Comparison of ENCODE assay signal across 1 cellular context in genomic region chr20:23087587-23088275, GRCh38.
TF ChIP-seq lines count a peak whose summit lies in the region.

No MANE protein-coding gene starts in this region.

TF ChIP-seq in GM23338, 12 proteins besides CTCF, POLR2A, EP300 and RAD21 (continued from another document):
- TF ChIP-seq, protein P1, sequence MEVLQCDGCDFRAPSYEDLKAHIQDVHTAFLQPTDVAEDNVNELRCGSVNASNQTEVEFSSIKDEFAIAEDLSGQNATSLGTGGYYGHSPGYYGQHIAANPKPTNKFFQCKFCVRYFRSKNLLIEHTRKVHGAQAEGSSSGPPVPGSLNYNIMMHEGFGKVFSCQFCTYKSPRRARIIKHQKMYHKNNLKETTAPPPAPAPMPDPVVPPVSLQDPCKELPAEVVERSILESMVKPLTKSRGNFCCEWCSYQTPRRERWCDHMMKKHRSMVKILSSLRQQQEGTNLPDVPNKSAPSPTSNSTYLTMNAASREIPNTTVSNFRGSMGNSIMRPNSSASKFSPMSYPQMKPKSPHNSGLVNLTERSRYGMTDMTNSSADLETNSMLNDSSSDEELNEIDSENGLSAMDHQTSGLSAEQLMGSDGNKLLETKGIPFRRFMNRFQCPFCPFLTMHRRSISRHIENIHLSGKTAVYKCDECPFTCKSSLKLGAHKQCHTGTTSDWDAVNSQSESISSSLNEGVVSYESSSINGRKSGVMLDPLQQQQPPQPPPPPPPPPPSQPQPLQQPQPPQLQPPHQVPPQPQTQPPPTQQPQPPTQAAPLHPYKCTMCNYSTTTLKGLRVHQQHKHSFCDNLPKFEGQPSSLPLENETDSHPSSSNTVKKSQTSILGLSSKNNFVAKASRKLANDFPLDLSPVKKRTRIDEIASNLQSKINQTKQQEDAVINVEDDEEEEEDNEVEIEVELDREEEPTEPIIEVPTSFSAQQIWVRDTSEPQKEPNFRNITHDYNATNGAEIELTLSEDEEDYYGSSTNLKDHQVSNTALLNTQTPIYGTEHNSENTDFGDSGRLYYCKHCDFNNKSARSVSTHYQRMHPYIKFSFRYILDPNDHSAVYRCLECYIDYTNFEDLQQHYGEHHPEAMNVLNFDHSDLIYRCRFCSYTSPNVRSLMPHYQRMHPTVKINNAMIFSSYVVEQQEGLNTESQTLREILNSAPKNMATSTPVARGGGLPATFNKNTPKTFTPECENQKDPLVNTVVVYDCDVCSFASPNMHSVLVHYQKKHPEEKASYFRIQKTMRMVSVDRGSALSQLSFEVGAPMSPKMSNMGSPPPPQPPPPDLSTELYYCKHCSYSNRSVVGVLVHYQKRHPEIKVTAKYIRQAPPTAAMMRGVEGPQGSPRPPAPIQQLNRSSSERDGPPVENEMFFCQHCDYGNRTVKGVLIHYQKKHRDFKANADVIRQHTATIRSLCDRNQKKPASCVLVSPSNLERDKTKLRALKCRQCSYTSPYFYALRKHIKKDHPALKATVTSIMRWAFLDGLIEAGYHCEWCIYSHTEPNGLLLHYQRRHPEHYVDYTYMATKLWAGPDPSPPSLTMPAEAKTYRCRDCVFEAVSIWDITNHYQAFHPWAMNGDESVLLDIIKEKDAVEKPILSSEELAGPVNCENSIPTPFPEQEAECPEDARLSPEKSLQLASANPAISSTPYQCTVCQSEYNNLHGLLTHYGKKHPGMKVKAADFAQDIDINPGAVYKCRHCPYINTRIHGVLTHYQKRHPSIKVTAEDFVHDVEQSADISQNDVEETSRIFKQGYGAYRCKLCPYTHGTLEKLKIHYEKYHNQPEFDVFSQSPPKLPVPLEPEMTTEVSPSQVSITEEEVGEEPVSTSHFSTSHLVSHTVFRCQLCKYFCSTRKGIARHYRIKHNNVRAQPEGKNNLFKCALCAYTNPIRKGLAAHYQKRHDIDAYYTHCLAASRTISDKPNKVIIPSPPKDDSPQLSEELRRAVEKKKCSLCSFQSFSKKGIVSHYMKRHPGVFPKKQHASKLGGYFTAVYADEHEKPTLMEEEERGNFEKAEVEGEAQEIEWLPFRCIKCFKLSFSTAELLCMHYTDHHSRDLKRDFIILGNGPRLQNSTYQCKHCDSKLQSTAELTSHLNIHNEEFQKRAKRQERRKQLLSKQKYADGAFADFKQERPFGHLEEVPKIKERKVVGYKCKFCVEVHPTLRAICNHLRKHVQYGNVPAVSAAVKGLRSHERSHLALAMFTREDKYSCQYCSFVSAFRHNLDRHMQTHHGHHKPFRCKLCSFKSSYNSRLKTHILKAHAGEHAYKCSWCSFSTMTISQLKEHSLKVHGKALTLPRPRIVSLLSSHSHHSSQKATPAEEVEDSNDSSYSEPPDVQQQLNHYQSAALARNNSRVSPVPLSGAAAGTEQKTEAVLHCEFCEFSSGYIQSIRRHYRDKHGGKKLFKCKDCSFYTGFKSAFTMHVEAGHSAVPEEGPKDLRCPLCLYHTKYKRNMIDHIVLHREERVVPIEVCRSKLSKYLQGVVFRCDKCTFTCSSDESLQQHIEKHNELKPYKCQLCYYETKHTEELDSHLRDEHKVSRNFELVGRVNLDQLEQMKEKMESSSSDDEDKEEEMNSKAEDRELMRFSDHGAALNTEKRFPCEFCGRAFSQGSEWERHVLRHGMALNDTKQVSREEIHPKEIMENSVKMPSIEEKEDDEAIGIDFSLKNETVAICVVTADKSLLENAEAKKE (CRISPR knock-in tag; IDR thresholded peaks at IDR 0.05), result no peak
- TF ChIP-seq NANOG (IDR thresholded peaks at IDR 0.05; ENCODE audit: borderline replicate concordance), result no peak
